ENCODE assay signal across 14 cellular contexts in the genomic region with DNA sequence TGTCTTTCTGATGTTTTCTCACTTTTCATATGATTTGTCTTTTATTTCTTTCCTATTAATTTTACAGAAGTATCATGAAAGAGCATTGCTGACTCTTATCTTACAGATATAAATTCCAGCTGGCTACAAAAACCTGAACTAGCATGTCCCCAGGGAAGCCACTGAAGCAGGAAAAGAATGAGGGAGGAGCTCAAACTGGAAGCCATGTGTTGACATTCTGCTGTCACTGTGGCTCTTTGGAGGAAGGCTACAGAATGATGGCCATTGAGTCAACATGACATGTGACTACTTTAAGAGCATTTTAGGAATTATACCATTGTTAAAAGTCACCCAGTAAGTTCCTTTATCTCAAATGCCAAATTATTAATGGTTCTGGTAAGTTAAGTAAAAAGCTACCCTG.
"Had no signal": no experiment of that assay in that cellular context is flagged by ENCODE, and none has a peak within 500 bp of the region (broad histone marks: within the 10 kb centered on the region; RNA-seq: fewer than 3 reads in every experiment).

No MANE protein-coding gene starts in this region.

- H3K4me3 ChIP-seq: ascending aorta, lower lobe of right lung, prostate gland, thoracic aorta had no signal

- H3K27me3 ChIP-seq: ascending aorta had no signal

- DNase-seq: activated CD4-positive, alpha-beta T cell treated with anti-CD3 and anti-CD28 coated beads for 4 hours; activated CD8-positive, alpha-beta memory T cell treated with anti-CD3 and anti-CD28 coated beads, Interleukin-2, amount 50 U/mL, for 4 hours; activated CD8-positive, alpha-beta T cell treated with anti-CD3 and anti-CD28 coated beads for 36 hours; activated gamma-delta T cell treated with Interleukin-2 at 50 U/mL for 16 hours; activated naive CD8-positive, alpha-beta T cell treated with anti-CD3 and anti-CD28 coated beads, Interleukin-2, amount 10 ng/mL, durations not matched to agents 7 days and 5 days; activated T-cell treated with anti-CD3 and anti-CD28 coated beads, Interleukin-2, amount 50 U/mL, for 72 hours; hippocampal formation; lower lobe of right lung; naive thymus-derived CD4-positive, alpha-beta T cell; stimulated activated CD4-positive, alpha-beta T cell treated with anti-CD3 and anti-CD28 coated beads, Interleukin-2, amount 100 ng/mL, for 48 hours; T-helper 1 cell had no signal

- H3K4me1 ChIP-seq: ascending aorta, lower lobe of right lung, prostate gland had no signal

- H3K27ac ChIP-seq: ascending aorta, lower lobe of right lung, prostate gland, thoracic aorta had no signal

- H3K9me3 ChIP-seq: ascending aorta, lower lobe of right lung, prostate gland, thoracic aorta had no signal

- ATAC-seq: activated CD8-positive, alpha-beta T cell treated with anti-CD3 and anti-CD28 coated beads for 36 hours; activated T-cell treated with anti-CD3 and anti-CD28 coated beads, Interleukin-2, amount 50 U/mL, for 72 hours; lower lobe of right lung; naive thymus-derived CD4-positive, alpha-beta T cell had no signal

- H3K36me3 ChIP-seq: ascending aorta, lower lobe of right lung, prostate gland, thoracic aorta had no signal
